Comparison of ENCODE assay signal across 12 cellular contexts in the genomic region with DNA sequence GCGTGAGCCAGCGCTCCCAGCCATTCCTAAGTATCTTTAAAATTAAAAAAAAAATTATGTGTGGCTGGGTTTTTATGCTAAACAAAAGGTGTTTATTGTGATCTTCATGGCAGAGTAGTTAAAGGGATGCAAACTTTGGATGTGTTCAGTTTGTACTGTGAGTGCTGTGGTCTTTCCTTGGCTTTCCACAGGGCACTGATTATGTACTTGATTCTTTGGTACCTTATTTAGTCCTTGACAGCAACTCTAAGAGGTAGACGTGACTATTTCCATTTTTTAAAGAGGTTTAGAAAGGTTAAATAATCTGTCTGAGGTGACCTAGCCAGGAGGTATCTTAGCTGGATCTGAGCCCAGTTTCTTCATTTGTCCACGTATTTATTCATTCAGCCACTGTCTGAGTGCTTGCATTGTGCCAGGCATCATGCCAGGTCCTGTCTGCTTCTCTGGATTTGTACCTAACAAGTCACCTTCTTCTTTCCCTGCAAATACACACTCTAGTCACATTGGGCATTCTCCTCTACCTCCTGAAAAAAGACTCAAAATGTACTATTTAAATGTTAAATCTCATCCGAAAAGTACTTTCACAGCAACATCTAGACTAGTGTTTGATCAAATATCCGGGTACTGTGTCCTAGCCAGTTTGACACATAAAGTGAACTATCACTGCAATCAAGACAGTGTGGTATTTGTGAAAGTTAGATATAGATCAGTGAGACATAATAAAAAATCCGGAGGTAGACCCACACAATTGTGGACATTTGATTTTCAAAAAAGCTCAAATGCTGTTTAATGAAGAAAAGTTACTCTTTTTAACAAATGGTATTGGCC. TPM values are rescaled to one million over a fixed set of nuclear protein-coding genes. Genes with fewer than 3 reads are reported as not detected.
A peak's percentile ranks its signal among the peaks of the same experiment; 100 is the strongest.
DNase-seq lines count a peak whose midpoint lies in the region; ATAC-seq, FAIRE-seq and TF ChIP-seq lines count a peak whose summit lies in the region.
"Had no signal": no experiment of that assay in that cellular context is flagged by ENCODE, and none has a peak within 500 bp of the region (broad histone marks: within the 10 kb centered on the region; RNA-seq: fewer than 3 reads in every experiment).

No MANE protein-coding gene starts in this region.

- H3K27me3 ChIP-seq in endodermal cell (ENCODE audit: control insufficient read depth, insufficient read depth, low read length, poor library complexity, severe bottlenecking) (no peaks in the 10 kb centered on the region), pancreas (no peaks in the 10 kb centered on the region)

- DNase-seq in H54 (ENCODE audit: insufficient read length, low spot score) = no peak
- peak; percentile 70 for DNase-seq in NCI-H774 (lab: John Stamatoyannopoulos, UW)
- DNase-seq in endodermal cell = no peak
- peak in 5 of 6 donors; percentile 16 to 65 (median 49) for DNase-seq in pancreas
- no peak for DNase-seq in endothelial cell (ENCODE audit: low spot score)
- DNase-seq in OCI-M2 (lab: John Stamatoyannopoulos, UW; ENCODE audit: unreplicated experiment) = no peak
- DNase-seq: lower lobe of right lung; stimulated activated CD4-positive, alpha-beta T cell treated with anti-CD3 and anti-CD28 coated beads, Interleukin-12 subunit alpha, Interleukin-12 subunit beta, amount 100 ng/mL, for 4 hours; T-helper 17 cell had no signal

- H3K4me3 ChIP-seq in endodermal cell (ENCODE audit: low read length) (no peak overlapping the region), pancreas (no peak overlapping the region)
- H3K4me3 ChIP-seq: lower lobe of right lung had no signal

- no peaks in the 10 kb centered on the region for H3K27me3 Mint-ChIP-seq in endodermal cell (ENCODE audit: insufficient read depth)
- no peaks in the 10 kb centered on the region for H3K27me3 Mint-ChIP-seq in endothelial cell (ENCODE audit: unreplicated experiment)
- H3K27me3 Mint-ChIP-seq: T-helper 17 cell had no signal

- WGBS in endodermal cell (ENCODE audit: insufficient coverage in 1 of 2, insufficient read length in 1 of 2), 2 experiments = 90 to 93% methylated on average over 4 to 6 of the region's 7 CpGs
- 38 to 40% methylated on average over 7 of the region's 7 CpGs for WGBS in pancreas, 2 donors

- H3K27ac ChIP-seq in endodermal cell (ENCODE audit: low read depth, low read length) = no peak overlapping the region
- H3K27ac ChIP-seq in pancreas = peak overlapping the region in 1 of 4 donors; percentile 40
- H3K27ac ChIP-seq: lower lobe of right lung had no signal

- H3K36me3 Mint-ChIP-seq in endodermal cell (ENCODE audit: low read depth) (peaks cover 9% of the 10 kb centered on the region), endothelial cell (ENCODE audit: low read depth, unreplicated experiment) (no peaks in the 10 kb centered on the region)

- H3K27ac Mint-ChIP-seq in endodermal cell (peak overlapping the region; percentile 56), endothelial cell (ENCODE audit: unreplicated experiment) (no peak overlapping the region)
- H3K27ac Mint-ChIP-seq: activated T-helper 1 cell treated with anti-CD3 and anti-CD28 coated beads, Interleukin-12 subunit alpha, Interleukin-12 subunit beta, Interleukin-2, Interleukin-4 antibody, amounts not matched to agents 30 ng/mL and 10 ng/mL and 1 ng/mL, durations not matched to agents 14 hours and 24 hours and 36 hours; T-helper 17 cell had no signal

- TF ChIP-seq CTCF in endodermal cell (conservative IDR thresholded peaks at IDR 0.05) = no peak
- no peak for TF ChIP-seq CTCF in pancreas (IDR thresholded peaks at IDR 0.05)
- no peak for TF ChIP-seq CTCF in endothelial cell (IDR thresholded peaks at IDR 0.05; ENCODE audit: unreplicated experiment)

- no peak overlapping the region for H3K4me3 Mint-ChIP-seq in endodermal cell
- H3K4me3 Mint-ChIP-seq in endothelial cell (ENCODE audit: unreplicated experiment) = no peak overlapping the region
- H3K4me3 Mint-ChIP-seq: activated T-helper 1 cell treated with anti-CD3 and anti-CD28 coated beads, Interleukin-12 subunit alpha, Interleukin-12 subunit beta, Interleukin-2, Interleukin-4 antibody, amounts not matched to agents 30 ng/mL and 10 ng/mL and 1 ng/mL, durations not matched to agents 14 hours and 24 hours and 36 hours; T-helper 17 cell had no signal

- FAIRE-seq in H54 (lab: Jason Lieb, UNC) (peak; percentile 81), pancreas (lab: Jason Lieb, UNC) (no peak)

- H3K9ac ChIP-seq in endodermal cell (ENCODE audit: extremely low read depth, low read length, poor library complexity, severe bottlenecking) = no peak overlapping the region

- H3K9me3 ChIP-seq in endodermal cell (ENCODE audit: control insufficient read depth, low read length) = no peaks in the 10 kb centered on the region
- no peaks in the 10 kb centered on the region for H3K9me3 ChIP-seq in pancreas
- H3K9me3 ChIP-seq: lower lobe of right lung had no signal

- ATAC-seq in pancreas (peak in 3 of 4 donors; percentile 74 to 85 (median 84)), GM21447 (IDR thresholded peaks at IDR 0.05; ENCODE audit: unreplicated experiment) (no peak), HG03342 (IDR thresholded peaks at IDR 0.05; ENCODE audit: unreplicated experiment) (no peak)
- ATAC-seq: T-helper 17 cell had no signal

- H3K9me3 Mint-ChIP-seq in endodermal cell (no peaks in the 10 kb centered on the region), endothelial cell (ENCODE audit: unreplicated experiment) (no peaks in the 10 kb centered on the region)
- H3K9me3 Mint-ChIP-seq: activated T-helper 1 cell treated with anti-CD3 and anti-CD28 coated beads, Interleukin-12 subunit alpha, Interleukin-12 subunit beta, Interleukin-2, Interleukin-4 antibody, amounts not matched to agents 30 ng/mL and 10 ng/mL and 1 ng/mL, durations not matched to agents 14 hours and 24 hours and 36 hours had no signal

- H3K4me1 Mint-ChIP-seq in endodermal cell = peaks cover 25% of the 10 kb centered on the region
- no peaks in the 10 kb centered on the region for H3K4me1 Mint-ChIP-seq in endothelial cell (ENCODE audit: unreplicated experiment)

- no peak for TF ChIP-seq POLR2A in H54 (IDR thresholded peaks at IDR 0.05; ENCODE audit: low read depth, low read length)

- intact Hi-C loops in pancreas (cut with DNase I) = no loop called here

- H3K36me3 ChIP-seq in endodermal cell (ENCODE audit: control insufficient read depth, insufficient read depth, low read length) (no peaks in the 10 kb centered on the region), pancreas (no peaks in the 10 kb centered on the region)
- H3K36me3 ChIP-seq: lower lobe of right lung had no signal

- H3K4me1 ChIP-seq in endodermal cell (ENCODE audit: control insufficient read depth, insufficient read depth, low read length) = no peaks in the 10 kb centered on the region
- H3K4me1 ChIP-seq in pancreas = peaks cover 0 to 4% (median 3%) of the 10 kb centered on the region in 3 donors

RNA-seq across cellular contexts. Expression of a gene that starts 31.5 kb away (rescaled TPM):
- total RNA-seq in endodermal cell (100 to 1,000 TPM in 1 of 2 donors, 10 to 100 TPM in 1; 98.2 to 108 TPM), pancreas (10 to 100 TPM; 13.9 to 27.5 (median 18.3) TPM), endothelial cell (ENCODE audit: unreplicated experiment) (32.0 TPM)
- polyA plus RNA-seq in endodermal cell (2013, experiment 1 of 2) = 32.3 TPM
- polyA plus RNA-seq in endodermal cell (2013, experiment 2 of 2) = 32.7 TPM
- polyA plus RNA-seq in pancreas = 1 to 10 TPM; 4.4 to 6.6 TPM

Comparison
In these comparisons a context has a peak if more than half of its experiments do, and no peak if none do; other contexts are left out.
1. DNase-seq: peak in NCI-H774 (single experiment) and pancreas (5 of 6); none in H54 (single experiment), endodermal cell (single experiment), endothelial cell (single experiment) and OCI-M2 (single experiment).
2. ATAC-seq: peak in pancreas (3 of 4); none in GM21447 (single experiment) and HG03342 (single experiment).